In genomic region chr2:48755473-48755872, GRCh38 we compare ENCODE assay signal across 11 cellular contexts. TPM values are rescaled to one million over a fixed set of nuclear protein-coding genes. Genes with fewer than 3 reads are reported as not detected.
A peak's percentile ranks its signal among the peaks of the same experiment; 100 is the strongest.
DNase-seq lines count a peak whose midpoint lies in the region; ATAC-seq and TF ChIP-seq lines count a peak whose summit lies in the region.
"Had no signal": no experiment of that assay in that cellular context is flagged by ENCODE, and none has a peak within 500 bp of the region (broad histone marks: within the 10 kb centered on the region; RNA-seq: fewer than 3 reads in every experiment).

Gene LHCGR, minus strand, starts transcription at chr2:48755724. Its CDS starts 53 bp downstream, at chr2:48755671.

- H3K9me3 ChIP-seq in esophagus (ENCODE audit: control insufficient read depth in 2 of 2, insufficient read depth in 1 of 2, low read depth in 1 of 2, low read length in 1 of 2), result no peaks in the 10 kb centered on the region
- no peaks in the 10 kb centered on the region for H3K9me3 ChIP-seq in lung (ENCODE audit: control insufficient read depth in 2 of 2, insufficient read depth in 1 of 2, low read length in 1 of 2)
- H3K9me3 ChIP-seq: prostate gland had no signal

- H3K4me3 ChIP-seq in esophagus (ENCODE audit: low read depth in 1 of 2, low read length in 2 of 2) (peak within 1 kb of the TSS; percentile 2 to 23), lung (no peak within 1 kb of the TSS)
- H3K4me3 ChIP-seq: prostate gland had no signal

- DNase-seq in activated CD4-positive, alpha-beta T cell treated with anti-CD3 and anti-CD28 coated beads for 36 hours, result peak; percentile 9
- DNase-seq in activated CD4-positive, alpha-beta T cell treated with anti-CD3 and anti-CD28 coated beads for 4 hours, result no peak
- DNase-seq in lung (ENCODE audit: low spot score) (no peak), type B pancreatic cell (ENCODE audit: extremely low spot score, unreplicated experiment) (no peak), dermis blood vessel endothelial cell (no peak)
- DNase-seq in activated CD4-positive, CD25-positive, alpha-beta regulatory T cell treated with anti-CD3 and anti-CD28 coated beads, Interleukin-2, amount 50 U/mL, for 72 hours, result no peak
- DNase-seq: GOT3, NCI-H187 treated with DMSO at 0.1 percent for 48 hours had no signal

- H3K36me3 ChIP-seq in esophagus (ENCODE audit: control insufficient read depth in 2 of 2, insufficient read depth in 2 of 2, low read length in 1 of 2), result no peaks in the 10 kb centered on the region
- H3K36me3 ChIP-seq in lung (ENCODE audit: control insufficient read depth in 2 of 2, insufficient read depth in 2 of 2, low read length in 2 of 2), result no peaks in the 10 kb centered on the region
- H3K36me3 ChIP-seq: prostate gland had no signal

- intact Hi-C loops in activated CD4-positive, alpha-beta T cell treated with anti-CD3 and anti-CD28 coated beads for 36 hours (cut with DNase I, micrococcal nuclease), result no loop called here

- H3K4me1 ChIP-seq in esophagus (ENCODE audit: control insufficient read depth in 2 of 2, insufficient read depth in 2 of 2, low read length in 1 of 2) (peaks cover 5 to 8% of the 10 kb centered on the region in 2 donors), lung (ENCODE audit: control insufficient read depth in 2 of 2, insufficient read depth in 2 of 2, low read length in 2 of 2) (peaks cover 0 to 9% of the 10 kb centered on the region in 2 donors)
- H3K4me1 ChIP-seq: prostate gland had no signal

- POLR2A ChIA-PET in activated CD4-positive, alpha-beta T cell treated with anti-CD3 and anti-CD28 coated beads for 36 hours (lab: Charles Lee), result no interaction called here

- no peak for ATAC-seq in activated CD4-positive, alpha-beta T cell treated with anti-CD3 and anti-CD28 coated beads for 36 hours
- ATAC-seq in lung (ENCODE audit: insufficient read depth, low FRiP score) (peak; percentile 24), GM18519 (IDR thresholded peaks at IDR 0.05; ENCODE audit: low FRiP score, unreplicated experiment) (no peak)

- peaks cover 22% of the 10 kb centered on the region for H3K27me3 Mint-ChIP-seq in activated CD4-positive, alpha-beta T cell treated with anti-CD3 and anti-CD28 coated beads for 36 hours
- H3K27me3 Mint-ChIP-seq in type B pancreatic cell, result peaks cover 57% of the 10 kb centered on the region

- no peak within 1 kb of the TSS for H3K27ac Mint-ChIP-seq in activated CD4-positive, alpha-beta T cell treated with anti-CD3 and anti-CD28 coated beads for 36 hours
- no peak within 1 kb of the TSS for H3K27ac Mint-ChIP-seq in type B pancreatic cell

- no peaks in the 10 kb centered on the region for H3K4me1 Mint-ChIP-seq in activated CD4-positive, alpha-beta T cell treated with anti-CD3 and anti-CD28 coated beads for 36 hours
- H3K4me1 Mint-ChIP-seq in type B pancreatic cell (ENCODE audit: unreplicated experiment), result peaks cover 10% of the 10 kb centered on the region

- H3K9me3 Mint-ChIP-seq in activated CD4-positive, alpha-beta T cell treated with anti-CD3 and anti-CD28 coated beads for 36 hours (ENCODE audit: low read depth), result no peaks in the 10 kb centered on the region
- no peaks in the 10 kb centered on the region for H3K9me3 Mint-ChIP-seq in type B pancreatic cell

- no peak within 1 kb of the TSS for H3K27ac ChIP-seq in esophagus (ENCODE audit: low read depth in 2 of 2, low read length in 1 of 2)
- no peak within 1 kb of the TSS for H3K27ac ChIP-seq in lung (ENCODE audit: low read depth in 1 of 2, low read length in 1 of 2)
- H3K27ac ChIP-seq: prostate gland had no signal

- TF ChIP-seq CTCF in lung (IDR thresholded peaks at IDR 0.05; ENCODE audit: control extremely low read depth, extremely low read depth) (no peak), type B pancreatic cell (conservative IDR thresholded peaks at IDR 0.05) (no peak)

- CTCF ChIA-PET in activated CD4-positive, alpha-beta T cell treated with anti-CD3 and anti-CD28 coated beads for 36 hours (lab: Charles Lee), result no interaction called here

- no peaks in the 10 kb centered on the region for H3K36me3 Mint-ChIP-seq in activated CD4-positive, alpha-beta T cell treated with anti-CD3 and anti-CD28 coated beads for 36 hours (ENCODE audit: low read depth)
- no peaks in the 10 kb centered on the region for H3K36me3 Mint-ChIP-seq in type B pancreatic cell

- no peak within 1 kb of the TSS for H3K4me3 Mint-ChIP-seq in activated CD4-positive, alpha-beta T cell treated with anti-CD3 and anti-CD28 coated beads for 36 hours
- H3K4me3 Mint-ChIP-seq in type B pancreatic cell, result peak within 1 kb of the TSS; percentile 74

- 5 to 8% methylated on average over 29 to 37 of the region's 37 CpGs for WGBS in esophagus, 2 donors
- 5 to 6% methylated on average over 36 to 37 of the region's 37 CpGs for WGBS in lung, 2 donors

- H3K27me3 ChIP-seq in esophagus (ENCODE audit: control insufficient read depth in 1 of 2, insufficient read depth in 2 of 2, low read length in 2 of 2) (no peaks in the 10 kb centered on the region), lung (ENCODE audit: control insufficient read depth, insufficient read depth) (no peaks in the 10 kb centered on the region)

RNA-seq across cellular contexts. Expression of gene LHCGR, which starts in this region (rescaled TPM):
- total RNA-seq in activated CD4-positive, alpha-beta T cell treated with anti-CD3 and anti-CD28 coated beads for 36 hours, result not detected
- polyA plus RNA-seq in esophagus, result 1 to 10 TPM in 1 of 2 donors, under 1 TPM in 1; 0.59 to 1.1 TPM
- total RNA-seq in lung, result under 1 TPM; 0.12 to 0.26 TPM
- polyA plus RNA-seq in lung, result under 1 TPM; 0.02 to 0.06 TPM
- 0.40 and 0.92 TPM in 2 replicates for total RNA-seq in type B pancreatic cell (ENCODE audit: low replicate concordance)
- not detected in 2 replicates for total RNA-seq in dermis blood vessel endothelial cell

Comparison
In these comparisons a context has a peak if more than half of its experiments do, and no peak if none do; other contexts are left out.
1. Peak in DNase-seq in activated CD4-positive, alpha-beta T cell treated with anti-CD3 and anti-CD28 coated beads for 36 hours; RNA of the gene not detected or under 1 TPM.
2. Peak in ATAC-seq in lung; RNA of the gene not detected or under 1 TPM.